Comparison of ENCODE assay signal across 31 cellular contexts in genomic region chr14:102356280-102356679, GRCh38.
"Had no signal": no experiment of that assay in that cellular context is flagged by ENCODE, and none has a peak within 500 bp of the region (broad histone marks: within the 10 kb centered on the region; RNA-seq: fewer than 3 reads in every experiment).

No MANE protein-coding gene starts in this region.

- H3K9me3 ChIP-seq: ascending aorta, breast epithelium had no signal

- H3K27ac ChIP-seq: ascending aorta, breast epithelium, coronary artery had no signal

- H3K9me3 Mint-ChIP-seq: activated CD4-positive, alpha-beta memory T cell treated with anti-CD3 and anti-CD28 coated beads for 36 hours; activated CD4-positive, alpha-beta T cell treated with anti-CD3 and anti-CD28 coated beads, Interleukin-2, amount 10 ng/mL, durations not matched to agents 24 days and 14 days; activated naive CD4-positive, alpha-beta T cell treated with anti-CD3 and anti-CD28 coated beads, Interleukin-2, amount 10 ng/mL, durations not matched to agents 7 days and 5 days; activated naive CD4-positive, alpha-beta T cell treated with anti-CD3 and anti-CD28 coated beads, Interleukin-2, amount 50 U/mL, for 72 hours; activated naive CD8-positive, alpha-beta T cell treated with anti-CD3 and anti-CD28 coated beads, Interleukin-2, amount 10 ng/mL, durations not matched to agents 7 days and 5 days; activated T-helper 1 cell treated with anti-CD3 and anti-CD28 coated beads, Interleukin-12 subunit alpha, Interleukin-12 subunit beta, Interleukin-2, Interleukin-4 antibody, amounts not matched to agents 30 ng/mL and 10 ng/mL and 1 ng/mL, durations not matched to agents 14 hours and 24 hours and 36 hours; brain; central memory CD8-positive, alpha-beta T cell; dendritic cell treated with granulocyte-macrophage colony-stimulating factor and Interleukin-4, amounts not matched to agents 40 ng/mL and 50 ng/mL, for 4 days; endodermal cell; T-helper 1 cell treated with Interleukin-12 subunit alpha and Interleukin-12 subunit beta and Interleukin-4 antibody, amounts not matched to agents 30 μg/mL and 1 μg/mL, for 36 hours; T-helper 2 cell treated with Interferon-gamma antibody and Interleukin-4, amounts not matched to agents 5 μg/mL and 100 μg/mL, for 36 hours had no signal

- H3K4me1 ChIP-seq: breast epithelium had no signal

- H3K4me1 Mint-ChIP-seq: endodermal cell had no signal

- H3K27me3 ChIP-seq: ascending aorta, breast epithelium, dorsolateral prefrontal cortex had no signal

- H3K36me3 ChIP-seq: breast epithelium had no signal

- DNase-seq: activated CD4-positive, alpha-beta memory T cell treated with anti-CD3 and anti-CD28 coated beads for 36 hours; activated CD4-positive, alpha-beta T cell treated with anti-CD3 and anti-CD28 coated beads for 36 hours; activated CD4-positive, alpha-beta T cell treated with anti-CD3 and anti-CD28 coated beads, Interleukin-2, amount 10 ng/mL, durations not matched to agents 24 days and 14 days; activated CD4-positive, CD25-positive, alpha-beta regulatory T cell; activated CD4-positive, CD25-positive, alpha-beta regulatory T cell treated with anti-CD3 and anti-CD28 coated beads, Interleukin-2, amount 50 U/mL, for 72 hours; activated CD8-positive, alpha-beta memory T cell treated with anti-CD3 and anti-CD28 coated beads, Interleukin-2, amount 10 ng/mL, durations not matched to agents 7 days and 5 days; activated CD8-positive, alpha-beta memory T cell treated with anti-CD3 and anti-CD28 coated beads, Interleukin-2, amount 50 U/mL, for 4 hours; activated CD8-positive, alpha-beta T cell treated with anti-CD3 and anti-CD28 coated beads, Interleukin-2, amount 10 ng/mL, durations not matched to agents 7 days and 5 days; activated gamma-delta T cell; activated naive CD4-positive, alpha-beta T cell; activated naive CD4-positive, alpha-beta T cell treated with anti-CD3 and anti-CD28 coated beads, Interleukin-2, amount 10 ng/mL, durations not matched to agents 7 days and 5 days; activated naive CD8-positive, alpha-beta T cell treated with anti-CD3 and anti-CD28 coated beads, Interleukin-2, amount 10 ng/mL, durations not matched to agents 7 days and 5 days; activated T-cell treated with anti-CD3 and anti-CD28 coated beads, Interleukin-2, amount 50 U/mL, for 1 hour; activated T-cell treated with anti-CD3 and anti-CD28 coated beads, Interleukin-2, amount 50 U/mL, for 48 hours; dorsolateral prefrontal cortex; effector memory CD4-positive, alpha-beta T cell; endodermal cell; foreskin fibroblast; T1000 had no signal

- H3K27me3 Mint-ChIP-seq: activated CD4-positive, alpha-beta memory T cell treated with anti-CD3 and anti-CD28 coated beads for 36 hours; activated CD4-positive, alpha-beta T cell treated with anti-CD3 and anti-CD28 coated beads for 36 hours; activated CD4-positive, alpha-beta T cell treated with anti-CD3 and anti-CD28 coated beads, Interleukin-2, amount 10 ng/mL, durations not matched to agents 24 days and 14 days; activated CD8-positive, alpha-beta memory T cell treated with anti-CD3 and anti-CD28 coated beads, Interleukin-2, amount 10 ng/mL, durations not matched to agents 7 days and 5 days; activated naive CD4-positive, alpha-beta T cell treated with anti-CD3 and anti-CD28 coated beads, Interleukin-2, amount 10 ng/mL, durations not matched to agents 7 days and 5 days; activated naive CD8-positive, alpha-beta T cell treated with anti-CD3 and anti-CD28 coated beads, Interleukin-2, amount 10 ng/mL, durations not matched to agents 7 days and 5 days; brain; central memory CD8-positive, alpha-beta T cell; dendritic cell treated with granulocyte-macrophage colony-stimulating factor and Interleukin-4, amounts not matched to agents 40 ng/mL and 50 ng/mL, for 4 days had no signal

- H3K4me3 Mint-ChIP-seq: activated CD4-positive, alpha-beta memory T cell treated with anti-CD3 and anti-CD28 coated beads for 36 hours; activated CD4-positive, alpha-beta T cell treated with anti-CD3 and anti-CD28 coated beads for 36 hours; activated CD4-positive, alpha-beta T cell treated with anti-CD3 and anti-CD28 coated beads, Interleukin-2, amount 10 ng/mL, durations not matched to agents 24 days and 14 days; activated CD8-positive, alpha-beta memory T cell treated with anti-CD3 and anti-CD28 coated beads, Interleukin-2, amount 10 ng/mL, durations not matched to agents 7 days and 5 days; activated CD8-positive, alpha-beta T cell treated with anti-CD3 and anti-CD28 coated beads, Interleukin-2, amount 10 ng/mL, durations not matched to agents 7 days and 5 days; activated naive CD4-positive, alpha-beta T cell treated with anti-CD3 and anti-CD28 coated beads, Interleukin-2, amount 10 ng/mL, durations not matched to agents 7 days and 5 days; activated naive CD8-positive, alpha-beta T cell treated with anti-CD3 and anti-CD28 coated beads, Interleukin-2, amount 10 ng/mL, durations not matched to agents 7 days and 5 days; activated T-helper 1 cell treated with anti-CD3 and anti-CD28 coated beads, Interleukin-12 subunit alpha, Interleukin-12 subunit beta, Interleukin-2, Interleukin-4 antibody, amounts not matched to agents 30 ng/mL and 10 ng/mL and 1 ng/mL, durations not matched to agents 14 hours and 24 hours and 36 hours; brain; central memory CD8-positive, alpha-beta T cell; dendritic cell treated with granulocyte-macrophage colony-stimulating factor and Interleukin-4, amounts not matched to agents 40 ng/mL and 50 ng/mL, for 4 days; endodermal cell; T-helper 1 cell treated with Interleukin-12 subunit alpha and Interleukin-12 subunit beta and Interleukin-4 antibody, amounts not matched to agents 30 μg/mL and 1 μg/mL, for 36 hours; T-helper 2 cell treated with Interferon-gamma antibody and Interleukin-4, amounts not matched to agents 5 μg/mL and 100 μg/mL, for 36 hours had no signal

- FAIRE-seq: frontal cortex had no signal

- ATAC-seq: activated CD4-positive, alpha-beta T cell treated with anti-CD3 and anti-CD28 coated beads for 36 hours; activated CD8-positive, alpha-beta memory T cell treated with anti-CD3 and anti-CD28 coated beads, Interleukin-2, amount 10 ng/mL, durations not matched to agents 7 days and 5 days; activated CD8-positive, alpha-beta T cell treated with anti-CD3 and anti-CD28 coated beads, Interleukin-2, amount 10 ng/mL, durations not matched to agents 7 days and 5 days; activated naive CD4-positive, alpha-beta T cell treated with anti-CD3 and anti-CD28 coated beads, Interleukin-2, amount 50 U/mL, for 72 hours; esophagus mucosa had no signal

- H3K27ac Mint-ChIP-seq: activated CD4-positive, alpha-beta memory T cell treated with anti-CD3 and anti-CD28 coated beads for 36 hours; activated CD4-positive, alpha-beta T cell treated with anti-CD3 and anti-CD28 coated beads for 36 hours; activated CD4-positive, alpha-beta T cell treated with anti-CD3 and anti-CD28 coated beads, Interleukin-2, amount 10 ng/mL, durations not matched to agents 24 days and 14 days; activated CD8-positive, alpha-beta memory T cell treated with anti-CD3 and anti-CD28 coated beads, Interleukin-2, amount 10 ng/mL, durations not matched to agents 7 days and 5 days; activated CD8-positive, alpha-beta T cell treated with anti-CD3 and anti-CD28 coated beads, Interleukin-2, amount 10 ng/mL, durations not matched to agents 7 days and 5 days; activated naive CD4-positive, alpha-beta T cell treated with anti-CD3 and anti-CD28 coated beads, Interleukin-2, amount 10 ng/mL, durations not matched to agents 7 days and 5 days; activated naive CD4-positive, alpha-beta T cell treated with anti-CD3 and anti-CD28 coated beads, Interleukin-2, amount 50 U/mL, for 72 hours; activated naive CD8-positive, alpha-beta T cell treated with anti-CD3 and anti-CD28 coated beads, Interleukin-2, amount 10 ng/mL, durations not matched to agents 7 days and 5 days; activated T-helper 1 cell treated with anti-CD3 and anti-CD28 coated beads, Interleukin-12 subunit alpha, Interleukin-12 subunit beta, Interleukin-2, Interleukin-4 antibody, amounts not matched to agents 30 ng/mL and 10 ng/mL and 1 ng/mL, durations not matched to agents 14 hours and 24 hours and 36 hours; brain; dendritic cell treated with granulocyte-macrophage colony-stimulating factor and Interleukin-4, amounts not matched to agents 40 ng/mL and 50 ng/mL, for 4 days; endodermal cell; T-helper 1 cell treated with Interleukin-12 subunit alpha and Interleukin-12 subunit beta and Interleukin-4 antibody, amounts not matched to agents 30 μg/mL and 1 μg/mL, for 36 hours; T-helper 2 cell treated with Interferon-gamma antibody and Interleukin-4, amounts not matched to agents 5 μg/mL and 100 μg/mL, for 36 hours had no signal

- H3K4me3 ChIP-seq: ascending aorta, breast epithelium, coronary artery, dorsolateral prefrontal cortex had no signal
